1 cellular context compared by ENCODE assay signal in genomic region chr2:110154828-110155227, GRCh38. TPM values are rescaled to one million over a fixed set of nuclear protein-coding genes. Genes with fewer than 3 reads are reported as not detected.
"Had no signal": no experiment of that assay in that cellular context is flagged by ENCODE, and none has a peak within 500 bp of the region (broad histone marks: within the 10 kb centered on the region; RNA-seq: fewer than 3 reads in every experiment).

No MANE protein-coding gene starts in this region.

RNA-seq across cellular contexts. Expression of gene MALL, which starts 39.2 kb away (rescaled TPM):
- polyA plus RNA-seq: GM12878 had no signal
